Comparison of ENCODE assay signal across 17 cellular contexts in the genomic region with DNA sequence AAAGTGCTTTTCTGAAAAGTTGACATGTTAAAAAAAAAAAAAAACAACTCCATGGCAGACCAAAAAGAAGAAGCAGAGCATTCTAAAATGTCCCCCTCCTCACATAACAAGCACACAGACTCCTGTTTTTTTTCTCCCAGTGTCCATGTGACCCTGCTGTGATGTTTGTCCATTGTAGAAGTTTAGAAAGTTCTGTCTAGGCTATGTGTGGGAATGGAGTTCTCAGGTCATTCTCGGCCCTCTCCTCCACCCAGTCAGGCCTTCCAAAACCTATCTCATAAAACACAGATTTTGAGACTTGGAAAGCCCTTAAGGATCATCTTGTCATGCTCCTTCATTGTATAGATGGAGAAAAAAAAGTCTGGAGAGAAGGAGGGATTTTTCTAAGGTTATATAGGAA. TPM values are rescaled to one million over a fixed set of nuclear protein-coding genes. Genes with fewer than 3 reads are reported as not detected.
DNase-seq lines count a peak whose midpoint lies in the region; ATAC-seq and TF ChIP-seq lines count a peak whose summit lies in the region.
"Had no signal": no experiment of that assay in that cellular context is flagged by ENCODE, and none has a peak within 500 bp of the region (broad histone marks: within the 10 kb centered on the region; RNA-seq: fewer than 3 reads in every experiment).

No MANE protein-coding gene starts in this region.

- no peak overlapping the region for H2BK15ac ChIP-seq in mesenchymal stem cell (ENCODE audit: low read depth, poor library complexity, severe bottlenecking)

- H2AFZ ChIP-seq in KMS-11 (ENCODE audit: low read depth) (no peak overlapping the region; the same call in 1 of the 2 replicates), mesenchymal stem cell (ENCODE audit: low read depth, low read length) (no peak overlapping the region)

- no peak for ATAC-seq in thoracic aorta (ENCODE audit: insufficient number of reproducible peaks, low FRiP score, low read depth)
- no peak for ATAC-seq in HG03354 (IDR thresholded peaks at IDR 0.05; ENCODE audit: poor library complexity, severe bottlenecking, unreplicated experiment)
- ATAC-seq: effector memory CD8-positive, alpha-beta T cell had no signal

- H3K9me3 ChIP-seq in mesenchymal stem cell (ENCODE audit: control insufficient read depth, low read length): peaks cover under 1% of the 10 kb centered on the region
- no peaks in the 10 kb centered on the region for H3K9me3 ChIP-seq in thoracic aorta

- H3K4ac ChIP-seq in mesenchymal stem cell (ENCODE audit: low read depth in 1 of 2, low read length in 2 of 2): no peak overlapping the region

- TF ChIP-seq CTCF in KMS-11 (conservative IDR thresholded peaks at IDR 0.05; ENCODE audit: low read depth, low read length): no peak
- no peak for TF ChIP-seq CTCF in coronary artery (IDR thresholded peaks at IDR 0.05)
- no peak for TF ChIP-seq CTCF in thoracic aorta (IDR thresholded peaks at IDR 0.05)

- H2BK12ac ChIP-seq in mesenchymal stem cell (ENCODE audit: low read length in 2 of 2): no peak overlapping the region

- H4K91ac ChIP-seq in mesenchymal stem cell (ENCODE audit: low read length): no peak overlapping the region

- H3K27me3 ChIP-seq in KMS-11 (ENCODE audit: insufficient read depth, low read depth): no peaks in the 10 kb centered on the region
- H3K27me3 ChIP-seq in mesenchymal stem cell (ENCODE audit: control insufficient read depth in 1 of 2, insufficient read depth in 1 of 2, low read length in 2 of 2): no peaks in the 10 kb centered on the region
- H3K27me3 ChIP-seq in thoracic aorta (replicated peaks; ENCODE audit: insufficient read depth): no peaks in the 10 kb centered on the region

- H3K36me3 ChIP-seq in KMS-11 (ENCODE audit: insufficient read depth): no peaks in the 10 kb centered on the region; the same call in 1 of the 2 replicates
- no peaks in the 10 kb centered on the region for H3K36me3 ChIP-seq in mesenchymal stem cell (ENCODE audit: control insufficient read depth in 1 of 2, insufficient read depth in 2 of 2, low read depth in 1 of 2, low read length in 2 of 2)
- no peaks in the 10 kb centered on the region for H3K36me3 ChIP-seq in thoracic aorta

- no peak overlapping the region for H3K23ac ChIP-seq in mesenchymal stem cell (ENCODE audit: low read length in 2 of 2)

- DNase-seq in coronary artery (ENCODE audit: low spot score) (no peak), mesenchymal stem cell (no peak), thoracic aorta (ENCODE audit: low spot score) (no peak), NCI-H526 (lab: John Stamatoyannopoulos, UW) (no peak), COLO668 (lab: John Stamatoyannopoulos, UW; ENCODE audit: unreplicated experiment) (no peak), NCI-H146 (lab: John Stamatoyannopoulos, UW) (no peak)
- DNase-seq: activated CD8-positive, alpha-beta memory T cell treated with anti-CD3 and anti-CD28 coated beads for 24 hours; caudate nucleus; effector memory CD8-positive, alpha-beta T cell; NCI-H446 treated with DMSO at 0.1 percent for 48 hours; stimulated activated CD4-positive, alpha-beta T cell treated with anti-CD3 and anti-CD28 coated beads, Interleukin-15, amount 100 ng/mL, for 24 hours; stimulated activated naive CD8-positive, alpha-beta T cell treated with anti-CD3 and anti-CD28 coated beads, Interleukin-15, amount 100 ng/mL, for 72 hours had no signal

- H3K27ac ChIP-seq in KMS-11: peak overlapping the region; percentile 83
- H3K27ac ChIP-seq in coronary artery: peak overlapping the region in 1 of 2 donors; percentile 42
- H3K27ac ChIP-seq in mesenchymal stem cell (ENCODE audit: low read length, poor library complexity, severe bottlenecking): no peak overlapping the region
- H3K27ac ChIP-seq in thoracic aorta: no peak overlapping the region

- peak overlapping the region; percentile 57 for H3K9ac ChIP-seq in KMS-11
- H3K9ac ChIP-seq in mesenchymal stem cell (ENCODE audit: low read length): peak overlapping the region; percentile 88

- peaks cover 40% of the 10 kb centered on the region for H3K4me1 ChIP-seq in KMS-11 (ENCODE audit: low read depth, poor library complexity, severe bottlenecking)
- H3K4me1 ChIP-seq in mesenchymal stem cell (ENCODE audit: control insufficient read depth, insufficient read depth, low read depth, low read length): no peaks in the 10 kb centered on the region
- no peaks in the 10 kb centered on the region for H3K4me1 ChIP-seq in thoracic aorta (ENCODE audit: control insufficient read depth in 1 of 2, low read depth in 2 of 2)

- no peak overlapping the region for H3K4me3 ChIP-seq in KMS-11 (IDR thresholded peaks at IDR 0.05; ENCODE audit: insufficient read depth, low read depth, low read length)
- H3K4me3 ChIP-seq in coronary artery: peak overlapping the region; percentile 55
- peak overlapping the region in 1 of 2 experiments; percentile 76 for H3K4me3 ChIP-seq in mesenchymal stem cell (ENCODE audit: insufficient read depth in 1 of 2, low read depth in 1 of 2, low read length in 2 of 2)
- H3K4me3 ChIP-seq in thoracic aorta: peak overlapping the region; percentile 56

- H2AK5ac ChIP-seq in mesenchymal stem cell (ENCODE audit: low read length, severe bottlenecking): no peak overlapping the region

- no peak overlapping the region for H3K14ac ChIP-seq in mesenchymal stem cell (ENCODE audit: low read length in 2 of 2)

- no peaks in the 10 kb centered on the region for H3K79me1 ChIP-seq in mesenchymal stem cell (replicated peaks; ENCODE audit: low read length, poor library complexity, severe bottlenecking)

- peaks cover 53% of the 10 kb centered on the region for H3K79me2 ChIP-seq in KMS-11 (ENCODE audit: insufficient read depth, low read depth)

- no peaks in the 10 kb centered on the region for H4K20me1 ChIP-seq in KMS-11 (ENCODE audit: insufficient read depth)

- no peak overlapping the region for H2BK120ac ChIP-seq in mesenchymal stem cell (ENCODE audit: low read depth, low read length)

- H3K4me2 ChIP-seq in KMS-11 (peak overlapping the region; percentile 84), mesenchymal stem cell (ENCODE audit: low read length, poor library complexity, severe bottlenecking) (no peak overlapping the region)

- no peak overlapping the region for H2BK5ac ChIP-seq in mesenchymal stem cell (ENCODE audit: low read depth, low read length, poor library complexity, severe bottlenecking)

- H4K8ac ChIP-seq in mesenchymal stem cell (ENCODE audit: low read length): no peak overlapping the region

- H3K18ac ChIP-seq in mesenchymal stem cell (ENCODE audit: low read depth in 1 of 2, low read length in 2 of 2): no peak overlapping the region

- no CpG with 5 or more reads among the region's 1 CpG for WGBS in mesenchymal stem cell

RNA-seq across cellular contexts. Expression of gene CLIC2, which starts 0.7 kb away (rescaled TPM):
- polyA plus RNA-seq in mesenchymal stem cell (2013, experiment 1 of 2): 0.28 TPM
- polyA plus RNA-seq in mesenchymal stem cell (2013, experiment 2 of 2): 0.29 TPM
- 10 to 100 TPM in 1 of 2 donors, 1 to 10 TPM in 1; 8.3 to 18.7 TPM for total RNA-seq in thoracic aorta

RNA-seq across cellular contexts. Expression of gene F8A2, which starts 48.2 kb away (rescaled TPM):
- not detected for polyA plus RNA-seq in mesenchymal stem cell (2013, experiment 1 of 2)
- not detected for polyA plus RNA-seq in mesenchymal stem cell (2013, experiment 2 of 2)
- 1 to 10 TPM in 1 of 2 donors, not detected in 1; 8.7 TPM for total RNA-seq in thoracic aorta
- total RNA-seq: progenitor cell of endocrine pancreas; T-helper 2 cell treated with Interferon-gamma antibody and Interleukin-4, amounts not matched to agents 100 ng/mL and 5 ng/mL, for 36 hours had no signal
- polyA plus RNA-seq: adipose tissue had no signal
